In the genomic region with DNA sequence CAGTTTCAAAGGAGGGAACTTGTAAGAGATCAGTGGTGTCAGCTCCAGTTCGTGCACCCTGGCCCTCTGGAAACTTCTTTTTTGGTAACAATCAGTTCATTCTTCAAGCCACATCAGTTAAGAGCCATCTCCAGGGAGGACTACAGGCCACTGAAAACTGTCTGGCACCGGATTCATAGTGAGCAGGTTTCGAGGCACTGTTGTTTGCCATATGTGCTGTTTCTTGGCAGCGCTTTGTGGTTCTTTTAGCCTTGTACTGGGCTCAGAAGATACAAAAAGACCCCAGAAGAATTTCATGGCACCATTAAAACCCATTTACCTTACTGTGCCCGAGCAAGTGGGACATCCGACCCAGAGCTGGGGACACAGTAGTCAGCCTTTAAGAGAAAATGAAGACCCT, we compare ENCODE assay signal across 22 cellular contexts.
A peak's percentile ranks its signal among the peaks of the same experiment; 100 is the strongest.
DNase-seq lines count a peak whose midpoint lies in the region; ATAC-seq, FAIRE-seq and TF ChIP-seq lines count a peak whose summit lies in the region.
"Had no signal": no experiment of that assay in that cellular context is flagged by ENCODE, and none has a peak within 500 bp of the region (broad histone marks: within the 10 kb centered on the region; RNA-seq: fewer than 3 reads in every experiment).

No MANE protein-coding gene starts in this region.

- CTCF ChIA-PET in CD8-positive, alpha-beta T cell (lab: Charles Lee) = interaction anchor here (0.6 to 3.1 kb wide), 6 partner anchors 47 to 282 kb away, joined by 3 to 15 read pairs (median 3); no protein-coding TSS in a partner anchor

- H3K9me3 Mint-ChIP-seq in CD8-positive, alpha-beta T cell = no peaks in the 10 kb centered on the region
- H3K9me3 Mint-ChIP-seq: HFFc6 had no signal

- peaks cover 70% of the 10 kb centered on the region for H3K36me3 Mint-ChIP-seq in CD8-positive, alpha-beta T cell

- POLR2A ChIA-PET in CD8-positive, alpha-beta T cell (lab: Charles Lee) = no interaction called here

- no peak overlapping the region for H3K4me3 Mint-ChIP-seq in CD8-positive, alpha-beta T cell
- H3K4me3 Mint-ChIP-seq: HFFc6 had no signal

- no peaks in the 10 kb centered on the region for H3K4me1 Mint-ChIP-seq in CD8-positive, alpha-beta T cell (ENCODE audit: low read depth)

- H3K4me3 ChIP-seq in CD8-positive, alpha-beta T cell (ENCODE audit: low read depth, low read length) = no peak overlapping the region
- no peak overlapping the region for H3K4me3 ChIP-seq in psoas muscle
- no peak overlapping the region for H3K4me3 ChIP-seq in SJCRH30

- FAIRE-seq in frontal cortex (lab: Jason Lieb, UNC) = no peak
- FAIRE-seq: GM19239, HepG2 had no signal

- intact Hi-C loops in CD8-positive, alpha-beta T cell (cut with DNase I, micrococcal nuclease) = no loop called here
- intact Hi-C loops in psoas muscle (cut with DNase I) (no loop called here), posterior vena cava (cut with DNase I) (loop anchor here (2.0 to 5.0 kb wide), 2 partner anchors 32 to 274 kb away; no protein-coding TSS in a partner anchor)

- H3K9me3 ChIP-seq in CD8-positive, alpha-beta T cell (ENCODE audit: low read length) = no peaks in the 10 kb centered on the region
- H3K9me3 ChIP-seq in psoas muscle (no peaks in the 10 kb centered on the region), SJCRH30 (replicated peaks) (no peaks in the 10 kb centered on the region)
- H3K9me3 ChIP-seq: Caco-2 had no signal

- peak; percentile 25 to 59 for DNase-seq in NCI-H446 (lab: John Stamatoyannopoulos, UW)
- no peak for DNase-seq in NCI-H446 treated with DMSO at 0.1 percent for 48 hours (lab: John Stamatoyannopoulos, UW)
- DNase-seq in CD8-positive, alpha-beta T cell = no peak
- no peak for DNase-seq in psoas muscle
- no peak for DNase-seq in frontal cortex (ENCODE audit: low spot score in 2 of 2)
- DNase-seq in SJCRH30 = no peak
- no peak for DNase-seq in posterior vena cava (ENCODE audit: low spot score)
- DNase-seq: 8988T, Caco-2, DMS153, EL, HFFc6, NCI-H1105, NCI-H1694 treated with DMSO at 0.1 percent for 48 hours, NCI-H2107, NCI-H345, RPMI8226, SIG-M5 had no signal

- H3K27me3 ChIP-seq in CD8-positive, alpha-beta T cell (ENCODE audit: insufficient read depth, low read length) = no peaks in the 10 kb centered on the region
- H3K27me3 ChIP-seq in psoas muscle (ENCODE audit: insufficient read depth in 3 of 3, low read length in 2 of 3) = no peaks in the 10 kb centered on the region
- H3K27me3 ChIP-seq in SJCRH30 = no peaks in the 10 kb centered on the region

- H3K36me3 ChIP-seq in CD8-positive, alpha-beta T cell (ENCODE audit: insufficient read depth, low read length) = no peaks in the 10 kb centered on the region
- H3K36me3 ChIP-seq in psoas muscle (ENCODE audit: insufficient read depth in 1 of 2, low read depth in 1 of 2) = peaks cover 0 to 12% of the 10 kb centered on the region in 2 donors
- no peaks in the 10 kb centered on the region for H3K36me3 ChIP-seq in SJCRH30

- no peak overlapping the region for H3K27ac ChIP-seq in CD8-positive, alpha-beta T cell (ENCODE audit: low read depth, low read length)
- H3K27ac ChIP-seq in angular gyrus (ENCODE audit: low read depth, low read length) = peak overlapping the region; percentile 61
- peak overlapping the region; percentile 30 for H3K27ac ChIP-seq in psoas muscle
- H3K27ac ChIP-seq in SJCRH30 = no peak overlapping the region
- H3K27ac ChIP-seq: KMS-11 had no signal

- TF ChIP-seq CTCF in CD8-positive, alpha-beta T cell (IDR thresholded peaks at IDR 0.05) = no peak
- no peak for TF ChIP-seq CTCF in psoas muscle (IDR thresholded peaks at IDR 0.05)

- H3K27me3 Mint-ChIP-seq in CD8-positive, alpha-beta T cell (ENCODE audit: low read depth) = no peaks in the 10 kb centered on the region

- no peaks in the 10 kb centered on the region for H3K4me1 ChIP-seq in CD8-positive, alpha-beta T cell (ENCODE audit: insufficient read depth, low read length)
- H3K4me1 ChIP-seq in psoas muscle = peaks cover 29% of the 10 kb centered on the region
- H3K4me1 ChIP-seq in SJCRH30 = no peaks in the 10 kb centered on the region

- peak overlapping the region; percentile 49 for H3K27ac Mint-ChIP-seq in CD8-positive, alpha-beta T cell
- H3K27ac Mint-ChIP-seq: HFFc6 had no signal

- no peak for ATAC-seq in CD8-positive, alpha-beta T cell
- no peak for ATAC-seq in psoas muscle
- ATAC-seq: HepG2 had no signal

- WGBS in psoas muscle, 3 donors = 71 to 84% (median 73%) methylated on average over 6 of the region's 6 CpGs

Comparison
In these comparisons a context has a peak if more than half of its experiments do, and no peak if none do; other contexts are left out.
1. DNase-seq: peak in NCI-H446 (2 of 2); none in NCI-H446 treated with DMSO at 0.1 percent for 48 hours (single experiment), CD8-positive, alpha-beta T cell (0 of 7), psoas muscle (0 of 2), frontal cortex (0 of 2), SJCRH30 (0 of 2) and posterior vena cava (single experiment).
2. H3K27ac ChIP-seq: peak in angular gyrus (single experiment) and psoas muscle (single experiment); none in CD8-positive, alpha-beta T cell (single experiment) and SJCRH30 (single experiment).
3. intact Hi-C loops: an anchor here in posterior vena cava (2.0 to 5.0 kb wide); none called in CD8-positive, alpha-beta T cell and psoas muscle.